In the genomic region with DNA sequence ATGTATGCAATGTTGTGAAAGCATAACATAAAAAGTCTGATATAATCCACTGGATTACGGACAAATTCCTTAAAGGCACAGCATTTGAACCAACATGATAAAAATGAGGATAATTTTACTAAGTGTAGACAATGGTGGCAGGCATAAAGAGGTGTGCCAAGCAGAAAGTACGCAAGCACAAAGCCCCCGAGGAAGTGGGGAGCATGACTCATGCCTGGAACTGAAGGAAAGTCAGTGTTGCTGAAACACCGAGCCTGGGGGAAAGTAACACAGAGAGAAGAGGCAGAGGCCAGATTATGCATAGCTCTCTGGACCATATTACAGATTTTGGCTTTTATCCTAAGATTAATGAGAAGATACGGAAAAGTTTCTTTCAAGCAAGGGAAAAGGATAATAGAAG, we compare ENCODE assay signal across 16 cellular contexts.
"Had no signal": no experiment of that assay in that cellular context is flagged by ENCODE, and none has a peak within 500 bp of the region (broad histone marks: within the 10 kb centered on the region; RNA-seq: fewer than 3 reads in every experiment).

No MANE protein-coding gene starts in this region.

- H3K9ac ChIP-seq: neural progenitor cell had no signal

- DNase-seq: activated B cell treated with CpG ODN at 0.5 μM for 24 hours; activated CD4-positive, alpha-beta T cell treated with anti-CD3 and anti-CD28 coated beads, Interleukin-2, amount 10 ng/mL, durations not matched to agents 24 days and 14 days; activated naive CD8-positive, alpha-beta T cell treated with anti-CD3 and anti-CD28 coated beads for 36 hours; endodermal cell; foreskin fibroblast; heart right ventricle; left colon; naive B cell; ovary; sigmoid colon; stimulated activated CD4-positive, alpha-beta T cell treated with anti-CD3 and anti-CD28 coated beads, Interleukin-1b, Interleukin-23, amount 100 ng/mL, for 48 hours; stomach; T-helper 17 cell; testis; upper lobe of left lung had no signal

- H3K4me2 ChIP-seq: neural progenitor cell had no signal

- H3K4me1 ChIP-seq: heart right ventricle, neural progenitor cell, sigmoid colon, stomach, testis, upper lobe of left lung had no signal

- H3K9me3 ChIP-seq: heart right ventricle, ovary, sigmoid colon, stomach, testis, upper lobe of left lung had no signal

- H3K27ac ChIP-seq: heart right ventricle, neural progenitor cell, ovary, sigmoid colon, stomach, testis, upper lobe of left lung had no signal

- H3K36me3 ChIP-seq: heart right ventricle, neural progenitor cell, ovary, sigmoid colon, stomach, upper lobe of left lung had no signal

- H2AFZ ChIP-seq: neural progenitor cell had no signal

- H3K4me3 ChIP-seq: heart right ventricle, neural progenitor cell, ovary, sigmoid colon, stomach, testis, upper lobe of left lung had no signal

- H3K27me3 ChIP-seq: heart right ventricle, neural progenitor cell, ovary, sigmoid colon, stomach, testis, upper lobe of left lung had no signal
